23 cellular contexts compared by ENCODE assay signal in genomic region chr2:11941201-11942041, GRCh38.
DNase-seq lines count a peak whose midpoint lies in the region; ATAC-seq, FAIRE-seq and TF ChIP-seq lines count a peak whose summit lies in the region.
"Had no signal": no experiment of that assay in that cellular context is flagged by ENCODE, and none has a peak within 500 bp of the region (broad histone marks: within the 10 kb centered on the region; RNA-seq: fewer than 3 reads in every experiment).

No MANE protein-coding gene starts in this region.

- peak overlapping the region; percentile 70 for H3K4me2 ChIP-seq in K562 (ENCODE audit: insufficient read depth, low read length)

- peak overlapping the region; percentile 56; the same call in 1 of the 2 replicates for H2AFZ ChIP-seq in K562 (ENCODE audit: low read depth, low read length)

- no peaks in the 10 kb centered on the region for H3K27me3 ChIP-seq in right atrium auricular region
- no peaks in the 10 kb centered on the region for H3K27me3 ChIP-seq in K562 (ENCODE audit: control insufficient read depth in 2 of 2, insufficient read depth in 2 of 2, low read length in 2 of 2)
- no peaks in the 10 kb centered on the region for H3K27me3 ChIP-seq in left ventricle myocardium inferior (ENCODE audit: low read depth)

- H3K9ac ChIP-seq in K562 (ENCODE audit: insufficient read depth in 1 of 2, low read depth in 2 of 2, low read length in 2 of 2): peak overlapping the region in 1 of 2 experiments; percentile 41; a peak in 2 of 4 replicates

- TF ChIP-seq POLR2A in K562 (conservative IDR thresholded peaks at IDR 0.05): no peak

- H3K9me3 ChIP-seq in right atrium auricular region (no peaks in the 10 kb centered on the region), K562 (replicated peaks; ENCODE audit: control insufficient read depth, insufficient read depth, low read depth, low read length) (no peaks in the 10 kb centered on the region), left ventricle myocardium inferior (replicated peaks) (no peaks in the 10 kb centered on the region)

- peak; percentile 31 to 32; a peak in 3 of 4 replicates for TF ChIP-seq RAD21 in K562 (CRISPR knock-in tag; conservative IDR thresholded peaks at IDR 0.05 in 1 of 2, IDR thresholded peaks at IDR 0.05 in 1 of 2)

- ATAC-seq in Right ventricle myocardium superior (ENCODE audit: poor library complexity) (peak; percentile 78), K562 (peak; percentile 95), HG02938 (IDR thresholded peaks at IDR 0.05; ENCODE audit: unreplicated experiment) (no peak)
- ATAC-seq: HCT116, PC-3 had no signal

- peak; percentile 98 for FAIRE-seq in K562 (lab: Jason Lieb, UNC)
- FAIRE-seq: GM12892, H1, HTR-8/SVneo had no signal

- in situ Hi-C loops in K562 (cut with MboI): no loop called here

- H3K9me1 ChIP-seq in K562 (ENCODE audit: control insufficient read depth, insufficient read depth, low read length): no peaks in the 10 kb centered on the region

- peak; percentile 99 for TF ChIP-seq EP300 in K562 (IDR thresholded peaks at IDR 0.05; ENCODE audit: low read length)

- BruUV-seq in K562 (replicated peaks; lab: Mats Ljungman, UMichigan): no TSS peak

- H3K36me3 ChIP-seq in right atrium auricular region (no peaks in the 10 kb centered on the region), K562 (ENCODE audit: control insufficient read depth, insufficient read depth, low read length) (no peaks in the 10 kb centered on the region), left ventricle myocardium inferior (no peaks in the 10 kb centered on the region)

- intact Hi-C loops in Right ventricle myocardium superior (cut with DNase I): no loop called here
- intact Hi-C loops in K562 (cut with micrococcal nuclease): loop anchor here (1.0 to 2.0 kb wide), 2 partner anchors 27 to 73 kb away; no protein-coding TSS in a partner anchor
- intact Hi-C loops in left ventricle myocardium inferior (cut with micrococcal nuclease): no loop called here

- no peak overlapping the region for H3K4me3 ChIP-seq in right atrium auricular region
- no peak overlapping the region for H3K4me3 ChIP-seq in K562
- H3K4me3 ChIP-seq in left ventricle myocardium inferior: no peak overlapping the region
- H3K4me3 ChIP-seq: SK-N-MC had no signal

- H3K79me2 ChIP-seq in K562 (ENCODE audit: control insufficient read depth, insufficient read depth, low read length): no peaks in the 10 kb centered on the region

- POLR2A ChIA-PET in K562 (lab: Yijun Ruan, JAX): interaction anchor here (0.6 to 2.6 kb wide), 8 partner anchors 9 to 928 kb away, joined by 3 to 12 read pairs (median 4); no protein-coding TSS in a partner anchor

- CTCF ChIA-PET in K562 (lab: Yijun Ruan, JAX; ENCODE audit: low intra/inter-chr PET ratio): no interaction called here

- WGBS in K562 (ENCODE audit: insufficient coverage, low coverage, missing lambda C conversion rate): under 1% methylated on average over 17 of the region's 17 CpGs

- DNase-seq in Right ventricle myocardium superior: peak; percentile 68
- no peak for DNase-seq in right atrium auricular region (ENCODE audit: low spot score)
- DNase-seq in K562 (ENCODE audit: extremely low read depth in 1 of 4, low spot score in 3 of 4): peak; percentile 85 to 95 (median 91)
- DNase-seq in left ventricle myocardium inferior: peak; percentile 36
- no peak for DNase-seq in foreskin melanocyte
- no peak for DNase-seq in NCI-H1048 (lab: John Stamatoyannopoulos, UW)
- DNase-seq in AG08395 (ENCODE audit: low spot score): no peak
- DNase-seq: DMS79 treated with DMSO at 0.1 percent for 48 hours, Karpas-422, MV-4-11, NCI-H1694 treated with DMSO at 0.1 percent for 48 hours, NCI-H2081 treated with DMSO at 0.1 percent for 48 hours, NCI-H2171 treated with DMSO at 0.1 percent for 48 hours, NCI-H524 treated with DMSO at 0.1 percent for 48 hours, PC-3, SHP77 treated with DMSO at 0.1 percent for 48 hours, SW 1271 had no signal

- TF ChIP-seq CTCF in right atrium auricular region (IDR thresholded peaks at IDR 0.05): no peak
- TF ChIP-seq CTCF in K562 (IDR thresholded peaks at IDR 0.05 in 2 of 3, conservative IDR thresholded peaks at IDR 0.05 in 1 of 3; ENCODE audit: insufficient read depth in 2 of 3, low read depth in 1 of 3, low read length in 3 of 3): no peak
- TF ChIP-seq CTCF in left ventricle myocardium inferior (IDR thresholded peaks at IDR 0.05; ENCODE audit: borderline replicate concordance): no peak

- no peak overlapping the region for H3K27ac ChIP-seq in right atrium auricular region
- H3K27ac ChIP-seq in K562 (ENCODE audit: extremely low read depth, low read depth, low read length): peak overlapping the region; percentile 74
- H3K27ac ChIP-seq in left ventricle myocardium inferior (replicated peaks): no peak overlapping the region
- H3K27ac ChIP-seq: SK-N-MC had no signal

- H3K4me1 ChIP-seq in right atrium auricular region (peaks cover 0 to 3% of the 10 kb centered on the region in 2 donors), K562 (replicated peaks in 1 of 2; ENCODE audit: control insufficient read depth in 2 of 2, insufficient read depth in 2 of 2, low read length in 2 of 2) (peaks cover 9 to 44% of the 10 kb centered on the region in 2 experiments), left ventricle myocardium inferior (peaks cover 21% of the 10 kb centered on the region)

- no peaks in the 10 kb centered on the region for H4K20me1 ChIP-seq in K562 (replicated peaks; ENCODE audit: control insufficient read depth, insufficient read depth, low read length)

TF ChIP-seq in K562, 482 proteins besides CTCF, POLR2A, EP300 and RAD21 (continues in another document):
- no peak for TF ChIP-seq SREBF2 (CRISPR knock-in tag; IDR thresholded peaks at IDR 0.05)
- TF ChIP-seq ZNF780A (CRISPR knock-in tag; IDR thresholded peaks at IDR 0.05): no peak
- no peak for TF ChIP-seq ATF6 (CRISPR knock-in tag; IDR thresholded peaks at IDR 0.05)
- no peak; the same call in 1 of the 2 replicates for TF ChIP-seq ZNF175 (CRISPR knock-in tag; IDR thresholded peaks at IDR 0.05; ENCODE audit: low read depth)
- peak; percentile 98 for TF ChIP-seq NCOR1 (IDR thresholded peaks at IDR 0.05)
- peak; percentile 92; the same call in 1 of the 2 replicates for TF ChIP-seq ARID3A (IDR thresholded peaks at IDR 0.05; ENCODE audit: borderline replicate concordance, low read depth, low read length)
- TF ChIP-seq FOXP1 (CRISPR knock-in tag; IDR thresholded peaks at IDR 0.05): no peak
- TF ChIP-seq E2F3 (CRISPR knock-in tag; IDR thresholded peaks at IDR 0.05): no peak
- no peak for TF ChIP-seq ETV5 (CRISPR knock-in tag; IDR thresholded peaks at IDR 0.05; ENCODE audit: low read depth)
- peak; percentile 47 to 81 for TF ChIP-seq NCOA2 (IDR thresholded peaks at IDR 0.05; ENCODE audit: partially characterized antibody in 2 of 2)
- TF ChIP-seq ETS2 (tag; IDR thresholded peaks at IDR 0.05; ENCODE audit: borderline replicate concordance, poor library complexity, severe bottlenecking): no peak
- no peak for TF ChIP-seq ZNF77 (CRISPR knock-in tag; IDR thresholded peaks at IDR 0.05)
- peak; percentile 53 for TF ChIP-seq DACH1 (IDR thresholded peaks at IDR 0.05; ENCODE audit: partially characterized antibody)
- no peak for TF ChIP-seq WHSC1 (IDR thresholded peaks at IDR 0.05; ENCODE audit: low read length)
- TF ChIP-seq TGIF2 (CRISPR knock-in tag; IDR thresholded peaks at IDR 0.05): no peak
- TF ChIP-seq THRA (IDR thresholded peaks at IDR 0.05): no peak

Comparison
In these comparisons a context has a peak if more than half of its experiments do, and no peak if none do; other contexts are left out.
1. DNase-seq: peak in Right ventricle myocardium superior (single experiment), K562 (4 of 4) and left ventricle myocardium inferior (single experiment); none in right atrium auricular region (single experiment), foreskin melanocyte (single experiment), NCI-H1048 (single experiment) and AG08395 (single experiment).